In genomic region chr5:181221792-181222629, GRCh38 we compare ENCODE assay signal across 1 cellular context.
TF ChIP-seq lines count a peak whose summit lies in the region.

No MANE protein-coding gene starts in this region.

TF ChIP-seq in K562, 482 proteins besides CTCF, POLR2A, EP300 and RAD21 (continued from another document and continues in another):
- TF ChIP-seq ZNF764 (CRISPR knock-in tag; IDR thresholded peaks at IDR 0.05; ENCODE audit: low read depth): no peak; the same call in none of the 2 replicates
- TF ChIP-seq CCNT2 (IDR thresholded peaks at IDR 0.05; ENCODE audit: borderline replicate concordance, extremely low read depth, insufficient read length, low read depth, low read length): no peak
- TF ChIP-seq SMARCE1 (IDR thresholded peaks at IDR 0.05): peak; percentile 35; the same call in 1 of the 2 replicates
- TF ChIP-seq THAP12 (CRISPR knock-in tag; IDR thresholded peaks at IDR 0.05): peak; percentile 62; the same call in 1 of the 2 replicates
- peak; percentile 99 for TF ChIP-seq HMGXB4 (CRISPR knock-in tag; IDR thresholded peaks at IDR 0.05)
- 0 out of 2 replicates have a peak, but pooled peaks have one; percentile 46 for TF ChIP-seq SREBF1 (IDR thresholded peaks at IDR 0.05; ENCODE audit: borderline replicate concordance, low read depth, low read length)
- TF ChIP-seq CBFA2T2 (conservative IDR thresholded peaks at IDR 0.05): no peak
- no peak for TF ChIP-seq MITF (IDR thresholded peaks at IDR 0.05)
- TF ChIP-seq ZNF79 (CRISPR knock-in tag; IDR thresholded peaks at IDR 0.05; ENCODE audit: low read depth): no peak
- TF ChIP-seq IFI16 (CRISPR knock-in tag; IDR thresholded peaks at IDR 0.05): no peak
- no peak for TF ChIP-seq PCBP2 (IDR thresholded peaks at IDR 0.05; ENCODE audit: low read depth, low read length, poor library complexity, severe bottlenecking)
- no peak for TF ChIP-seq KAT8 (IDR thresholded peaks at IDR 0.05; ENCODE audit: low read depth)
- TF ChIP-seq JUNB (CRISPR knock-in tag; conservative IDR thresholded peaks at IDR 0.05): no peak
- TF ChIP-seq E2F8 (IDR thresholded peaks at IDR 0.05; ENCODE audit: low read depth, partially characterized antibody): peak; percentile 21
- peak; percentile 92 for TF ChIP-seq ZNF584 (CRISPR knock-in tag; IDR thresholded peaks at IDR 0.05; ENCODE audit: low read depth)
- no peak; the same call in 1 of the 2 replicates for TF ChIP-seq FOXJ2 (tag; IDR thresholded peaks at IDR 0.05)
- TF ChIP-seq ZNF384 (IDR thresholded peaks at IDR 0.05; ENCODE audit: low read depth, low read length): no peak
- no peak for TF ChIP-seq NR2C1 (IDR thresholded peaks at IDR 0.05)
- 0 out of 2 replicates have a peak, but pooled peaks have one; percentile 38 for TF ChIP-seq NR2C1 (tag; IDR thresholded peaks at IDR 0.05)
- peak; percentile 73 for TF ChIP-seq ESRRA (IDR thresholded peaks at IDR 0.05; ENCODE audit: borderline replicate concordance, low read depth)
- TF ChIP-seq NFE2 (IDR thresholded peaks at IDR 0.05; ENCODE audit: low read depth): 0 out of 2 replicates have a peak, but pooled peaks have one; percentile 1
- TF ChIP-seq UBTF (IDR thresholded peaks at IDR 0.05; ENCODE audit: borderline replicate concordance in 1 of 2, low read depth in 2 of 2, low read length in 2 of 2): peak; percentile 86 to 89; a peak in 2 of 4 replicates
- peak; percentile 98 for TF ChIP-seq ZBTB43 (CRISPR knock-in tag; IDR thresholded peaks at IDR 0.05)
- TF ChIP-seq CXXC5 (CRISPR knock-in tag; IDR thresholded peaks at IDR 0.05): peak; percentile 80
- TF ChIP-seq SRSF3 (IDR thresholded peaks at IDR 0.05; ENCODE audit: insufficient read depth, low read length): no peak
- peak; percentile 82 to 88; a peak in 3 of 4 replicates for TF ChIP-seq MNT (conservative IDR thresholded peaks at IDR 0.05)
- no peak; a peak in 1 of 4 replicates for TF ChIP-seq NONO (IDR thresholded peaks at IDR 0.05; ENCODE audit: low read depth in 2 of 2, low read length in 1 of 2)
- TF ChIP-seq ZNF551 (CRISPR knock-in tag; IDR thresholded peaks at IDR 0.05): no peak
- TF ChIP-seq GABPB1 (CRISPR knock-in tag; IDR thresholded peaks at IDR 0.05): peak; percentile 84
- TF ChIP-seq GABPA (tag; conservative IDR thresholded peaks at IDR 0.05; ENCODE audit: low read depth): no peak
- TF ChIP-seq ASH1L (IDR thresholded peaks at IDR 0.05; ENCODE audit: borderline replicate concordance, low read depth, partially characterized antibody): no peak
- TF ChIP-seq SNAPC5 (CRISPR knock-in tag; IDR thresholded peaks at IDR 0.05): no peak
- TF ChIP-seq KLF1 (tag; IDR thresholded peaks at IDR 0.05): peak; percentile 37; the same call in 1 of the 2 replicates
- no peak for TF ChIP-seq HNRNPK (IDR thresholded peaks at IDR 0.05; ENCODE audit: low read depth, low read length, poor library complexity, severe bottlenecking)
- peak; percentile 72 for TF ChIP-seq LEF1 (IDR thresholded peaks at IDR 0.05)
- TF ChIP-seq CREBBP (IDR thresholded peaks at IDR 0.05; ENCODE audit: low read depth, low read length): no peak
- peak; percentile 99 for TF ChIP-seq HMBOX1 (IDR thresholded peaks at IDR 0.05)
- TF ChIP-seq BCOR (IDR thresholded peaks at IDR 0.05): peak; percentile 73
- TF ChIP-seq CEBPZ (IDR thresholded peaks at IDR 0.05; ENCODE audit: borderline replicate concordance, low read depth, low read length): no peak; the same call in 1 of the 2 replicates
- TF ChIP-seq BRF1 (IDR thresholded peaks at IDR 0.05; ENCODE audit: borderline replicate concordance, extremely low read depth, insufficient read length): peak; percentile 87
- TF ChIP-seq RBM39 (optimal IDR thresholded peaks at IDR 0.05; ENCODE audit: low read depth, low read length): peak; percentile 15
